1 cellular context compared by ENCODE assay signal in genomic region chr4:102478186-102478585, GRCh38.
TF ChIP-seq lines count a peak whose summit lies in the region.

No MANE protein-coding gene starts in this region.

TF ChIP-seq in K562, 482 proteins besides CTCF, POLR2A, EP300 and RAD21 (continued from another document):
- TF ChIP-seq NFRKB (IDR thresholded peaks at IDR 0.05; ENCODE audit: low read depth) (0 out of 2 replicates have a peak, but pooled peaks have one; percentile 40), XRCC5 (IDR thresholded peaks at IDR 0.05; ENCODE audit: low read depth, low read length) (no peak), YY1 (IDR thresholded peaks at IDR 0.05; ENCODE audit: borderline replicate concordance in 1 of 3, control insufficient read depth in 1 of 3, extremely low read depth in 1 of 3, insufficient read depth in 3 of 3, insufficient read length in 1 of 3, insufficient replicate concordance in 2 of 3, low read depth in 1 of 3, low read length in 2 of 3) (peak in 1 of 3 experiments; percentile 69), U2AF1 (optimal IDR thresholded peaks at IDR 0.05; ENCODE audit: low read depth, low read length) (no peak), ARID4B (CRISPR knock-in tag; IDR thresholded peaks at IDR 0.05) (peak; percentile 19; the same call in 1 of the 2 replicates), SAFB2 (IDR thresholded peaks at IDR 0.05; ENCODE audit: borderline replicate concordance, low read depth, low read length, severe bottlenecking) (no peak), ZNF512 (tag; IDR thresholded peaks at IDR 0.05) (no peak), SMAD1 (IDR thresholded peaks at IDR 0.05; ENCODE audit: low read depth, low read length, partially characterized antibody) (no peak), MAX (CRISPR knock-in tag; IDR thresholded peaks at IDR 0.05) (peak; percentile 40; the same call in 1 of the 2 replicates), THRAP3 (IDR thresholded peaks at IDR 0.05; ENCODE audit: borderline replicate concordance) (no peak), RNF2 (IDR thresholded peaks at IDR 0.05) (no peak), ZNF561 (CRISPR knock-in tag; conservative IDR thresholded peaks at IDR 0.05) (no peak), DMBX1 (CRISPR knock-in tag; IDR thresholded peaks at IDR 0.05; ENCODE audit: borderline replicate concordance) (no peak), ATF1 (CRISPR knock-in tag; IDR thresholded peaks at IDR 0.05) (no peak), ATF1 (tag; IDR thresholded peaks at IDR 0.05) (no peak), CBX2 (IDR thresholded peaks at IDR 0.05; ENCODE audit: insufficient read depth, low read length, poor library complexity, severe bottlenecking) (no peak), AFF4 (CRISPR knock-in tag; IDR thresholded peaks at IDR 0.05) (no peak)
